Comparison of ENCODE assay signal across 8 cellular contexts in genomic region chr19:48623556-48624066, GRCh38. TPM values are rescaled to one million over a fixed set of nuclear protein-coding genes. Genes with fewer than 3 reads are reported as not detected.
DNase-seq lines count a peak whose midpoint lies in the region; ATAC-seq and TF ChIP-seq lines count a peak whose summit lies in the region.

No MANE protein-coding gene starts in this region.

- H3K4me1 Mint-ChIP-seq in activated T-cell treated with anti-CD3 and anti-CD28 coated beads, Interleukin-2, amount 50 U/mL, for 24 hours (ENCODE audit: low read depth): peaks cover 53% of the 10 kb centered on the region
- peaks cover 56% of the 10 kb centered on the region for H3K4me1 Mint-ChIP-seq in activated naive CD8-positive, alpha-beta T cell treated with anti-CD3 and anti-CD28 coated beads, Interleukin-2, amount 50 U/mL, for 24 hours

- H3K27me3 ChIP-seq in left lung (no peaks in the 10 kb centered on the region), tibial artery (no peaks in the 10 kb centered on the region)

- H3K27ac Mint-ChIP-seq in activated T-cell treated with anti-CD3 and anti-CD28 coated beads, Interleukin-2, amount 50 U/mL, for 24 hours: peak overlapping the region; percentile 89
- peak overlapping the region; percentile 90 for H3K27ac Mint-ChIP-seq in activated naive CD8-positive, alpha-beta T cell treated with anti-CD3 and anti-CD28 coated beads, Interleukin-2, amount 50 U/mL, for 24 hours

- no peaks in the 10 kb centered on the region for H3K27me3 Mint-ChIP-seq in activated T-cell treated with anti-CD3 and anti-CD28 coated beads, Interleukin-2, amount 50 U/mL, for 24 hours
- no peaks in the 10 kb centered on the region for H3K27me3 Mint-ChIP-seq in activated naive CD8-positive, alpha-beta T cell treated with anti-CD3 and anti-CD28 coated beads, Interleukin-2, amount 50 U/mL, for 24 hours

- H3K27ac ChIP-seq in left lung: peak overlapping the region; percentile 69 to 80
- H3K27ac ChIP-seq in tibial artery: peak overlapping the region; percentile 80 to 81

- TF ChIP-seq CTCF in left lung (IDR thresholded peaks at IDR 0.05): no peak
- TF ChIP-seq CTCF in tibial artery (IDR thresholded peaks at IDR 0.05): no peak

- H3K36me3 ChIP-seq in left lung (peaks cover 0 to 31% of the 10 kb centered on the region in 2 donors), tibial artery (peaks cover 0 to 38% (median 7%) of the 10 kb centered on the region in 3 donors)

- no peak for DNase-seq in activated T-cell treated with anti-CD3 and anti-CD28 coated beads, Interleukin-2, amount 50 U/mL, for 24 hours
- DNase-seq in activated T-cell treated with anti-CD3 and anti-CD28 coated beads for 4 hours: no peak
- DNase-seq in activated naive CD8-positive, alpha-beta T cell treated with anti-CD3 and anti-CD28 coated beads, Interleukin-2, amount 50 U/mL, for 24 hours: no peak
- DNase-seq in left lung: no peak
- DNase-seq in tibial artery: no peak

- peaks cover 4 to 54% of the 10 kb centered on the region in 2 donors for H3K4me1 ChIP-seq in left lung
- peaks cover 0 to 42% (median 29%) of the 10 kb centered on the region in 4 donors for H3K4me1 ChIP-seq in tibial artery

- peak overlapping the region; percentile 73 for H3K4me3 Mint-ChIP-seq in activated T-cell treated with anti-CD3 and anti-CD28 coated beads, Interleukin-2, amount 50 U/mL, for 24 hours
- peak overlapping the region; percentile 80 for H3K4me3 Mint-ChIP-seq in activated naive CD8-positive, alpha-beta T cell treated with anti-CD3 and anti-CD28 coated beads, Interleukin-2, amount 50 U/mL, for 24 hours

- no peaks in the 10 kb centered on the region for H3K9me3 Mint-ChIP-seq in activated T-cell treated with anti-CD3 and anti-CD28 coated beads, Interleukin-2, amount 50 U/mL, for 24 hours
- no peaks in the 10 kb centered on the region for H3K9me3 Mint-ChIP-seq in activated naive CD8-positive, alpha-beta T cell treated with anti-CD3 and anti-CD28 coated beads, Interleukin-2, amount 50 U/mL, for 24 hours

- intact Hi-C loops in left lung (cut with DNase I): no loop called here
- intact Hi-C loops in tibial artery (cut with DNase I; ENCODE audit: low total_unique reads): no loop called here

- peak overlapping the region in 1 of 2 donors; percentile 49 for H3K4me3 ChIP-seq in left lung
- peak overlapping the region; percentile 56 to 64 for H3K4me3 ChIP-seq in tibial artery

- H3K36me3 Mint-ChIP-seq in activated T-cell treated with anti-CD3 and anti-CD28 coated beads, Interleukin-2, amount 50 U/mL, for 24 hours (ENCODE audit: low read depth): peaks cover 68% of the 10 kb centered on the region
- peaks cover 38% of the 10 kb centered on the region for H3K36me3 Mint-ChIP-seq in activated naive CD8-positive, alpha-beta T cell treated with anti-CD3 and anti-CD28 coated beads, Interleukin-2, amount 50 U/mL, for 24 hours (ENCODE audit: low read depth)

- no peaks in the 10 kb centered on the region for H3K9me3 ChIP-seq in left lung
- H3K9me3 ChIP-seq in tibial artery: no peaks in the 10 kb centered on the region

- ATAC-seq in activated naive CD8-positive, alpha-beta T cell treated with anti-CD3 and anti-CD28 coated beads, Interleukin-2, amount 50 U/mL, for 24 hours: no peak
- no peak for ATAC-seq in left lung
- no peak for ATAC-seq in GM21360 (IDR thresholded peaks at IDR 0.05; ENCODE audit: unreplicated experiment)
- ATAC-seq in GM21786 (IDR thresholded peaks at IDR 0.05; ENCODE audit: unreplicated experiment): no peak
- no peak for ATAC-seq in HG02852 (IDR thresholded peaks at IDR 0.05; ENCODE audit: unreplicated experiment)

RNA-seq across cellular contexts. Expression of gene SPHK2, which starts 4.3 kb away (rescaled TPM):
- total RNA-seq in left lung: 10 to 100 TPM; 21.3 to 27.5 TPM

RNA-seq across cellular contexts. Expression of gene RPL18, which starts 4.6 kb away (rescaled TPM):
- total RNA-seq in left lung: 1,000 to 10,000 TPM; 1,028 to 1,088 TPM

RNA-seq across cellular contexts. Expression of gene FAM83E, which starts 8.7 kb away (rescaled TPM):
- 10 to 100 TPM; 15.5 to 50.0 TPM for total RNA-seq in left lung

RNA-seq across cellular contexts. Expression of gene DBP, which starts 13.6 kb away (rescaled TPM):
- 10 to 100 TPM in 1 of 2 donors, 1 to 10 TPM in 1; 8.9 to 10.5 TPM for total RNA-seq in left lung

RNA-seq across cellular contexts. Expression of gene SPACA4, which starts 17.1 kb away (rescaled TPM):
- not detected for total RNA-seq in left lung
